ENCODE assay signal across 9 cellular contexts in genomic region chr14:42110167-42110566, GRCh38.
A peak's percentile ranks its signal among the peaks of the same experiment; 100 is the strongest.
DNase-seq lines count a peak whose midpoint lies in the region; ATAC-seq and TF ChIP-seq lines count a peak whose summit lies in the region.
"Had no signal": no experiment of that assay in that cellular context is flagged by ENCODE, and none has a peak within 500 bp of the region (broad histone marks: within the 10 kb centered on the region; RNA-seq: fewer than 3 reads in every experiment).

No MANE protein-coding gene starts in this region.

- TF ChIP-seq POLR2A in prostate gland (IDR thresholded peaks at IDR 0.05), result no peak

- H3K27me3 ChIP-seq in HL-60 (ENCODE audit: insufficient read depth, poor library complexity, severe bottlenecking) (no peaks in the 10 kb centered on the region), prostate gland (replicated peaks; ENCODE audit: insufficient read depth) (no peaks in the 10 kb centered on the region)

- H3K4me3 ChIP-seq in HL-60 (replicated peaks; ENCODE audit: insufficient read depth, low read length), result no peak overlapping the region
- no peak overlapping the region for H3K4me3 ChIP-seq in prostate gland

- H3K27ac ChIP-seq in HL-60 (replicated peaks) (no peak overlapping the region), prostate gland (no peak overlapping the region)

- CTCF ChIA-PET in activated CD8-positive, alpha-beta memory T cell treated with anti-CD3 and anti-CD28 coated beads, Interleukin-2, amount 10 ng/mL, durations not matched to agents 7 days and 5 days (lab: Charles Lee), result no interaction called here

- DNase-seq in NCI-H1105 treated with DMSO at 0.1 percent for 48 hours (lab: John Stamatoyannopoulos, UW) (peak; percentile 16), NCI-H1105 (lab: John Stamatoyannopoulos, UW) (no peak), HL-60 (ENCODE audit: low read depth in 1 of 2, low spot score in 1 of 2) (peak; percentile 2 to 9), SHP77 (lab: John Stamatoyannopoulos, UW) (peak; percentile 5 to 48), left kidney (ENCODE audit: low read depth, low spot score) (peak; percentile 4), prostate gland (ENCODE audit: low spot score) (no peak)
- no peak for DNase-seq in activated CD8-positive, alpha-beta memory T cell treated with anti-CD3 and anti-CD28 coated beads, Interleukin-2, amount 10 ng/mL, durations not matched to agents 7 days and 5 days

- intact Hi-C loops in prostate gland (cut with DNase I), result no loop called here

- H3K4me3 Mint-ChIP-seq in activated CD8-positive, alpha-beta memory T cell treated with anti-CD3 and anti-CD28 coated beads, Interleukin-2, amount 10 ng/mL, durations not matched to agents 7 days and 5 days, result no peak overlapping the region
- H3K4me3 Mint-ChIP-seq: activated naive CD8-positive, alpha-beta T cell had no signal

- no peaks in the 10 kb centered on the region for H3K9me3 ChIP-seq in prostate gland

- H3K36me3 Mint-ChIP-seq in activated CD8-positive, alpha-beta memory T cell treated with anti-CD3 and anti-CD28 coated beads, Interleukin-2, amount 10 ng/mL, durations not matched to agents 7 days and 5 days, result no peaks in the 10 kb centered on the region
- H3K36me3 Mint-ChIP-seq: activated naive CD8-positive, alpha-beta T cell had no signal

- no peak for ATAC-seq in HG03139 (IDR thresholded peaks at IDR 0.05; ENCODE audit: unreplicated experiment)
- ATAC-seq in activated CD8-positive, alpha-beta memory T cell treated with anti-CD3 and anti-CD28 coated beads, Interleukin-2, amount 10 ng/mL, durations not matched to agents 7 days and 5 days, result no peak

- H3K9me3 Mint-ChIP-seq in activated CD8-positive, alpha-beta memory T cell treated with anti-CD3 and anti-CD28 coated beads, Interleukin-2, amount 10 ng/mL, durations not matched to agents 7 days and 5 days (ENCODE audit: low read depth), result peaks cover 6% of the 10 kb centered on the region

- peak; percentile 21 for TF ChIP-seq CTCF in HL-60 (IDR thresholded peaks at IDR 0.05; ENCODE audit: insufficient read depth, low read length)
- peak in 1 of 4 experiments; percentile 17 for TF ChIP-seq CTCF in prostate gland (IDR thresholded peaks at IDR 0.05)

- no peaks in the 10 kb centered on the region for H3K27me3 Mint-ChIP-seq in activated CD8-positive, alpha-beta memory T cell treated with anti-CD3 and anti-CD28 coated beads, Interleukin-2, amount 10 ng/mL, durations not matched to agents 7 days and 5 days
- H3K27me3 Mint-ChIP-seq: activated naive CD8-positive, alpha-beta T cell had no signal

- H3K4me1 ChIP-seq in prostate gland (replicated peaks), result no peaks in the 10 kb centered on the region

- no peak overlapping the region for H3K27ac Mint-ChIP-seq in activated CD8-positive, alpha-beta memory T cell treated with anti-CD3 and anti-CD28 coated beads, Interleukin-2, amount 10 ng/mL, durations not matched to agents 7 days and 5 days
- H3K27ac Mint-ChIP-seq: activated naive CD8-positive, alpha-beta T cell had no signal

- 80% methylated on average over 1 of the region's 1 CpG for WGBS in prostate gland

- H3K36me3 ChIP-seq in prostate gland, result no peaks in the 10 kb centered on the region

- H3K4me1 Mint-ChIP-seq in activated CD8-positive, alpha-beta memory T cell treated with anti-CD3 and anti-CD28 coated beads, Interleukin-2, amount 10 ng/mL, durations not matched to agents 7 days and 5 days, result no peaks in the 10 kb centered on the region

Comparison
In these comparisons a context has a peak if more than half of its experiments do, and no peak if none do; other contexts are left out.
1. DNase-seq: peak in NCI-H1105 treated with DMSO at 0.1 percent for 48 hours (single experiment), HL-60 (2 of 2), SHP77 (2 of 2) and left kidney (single experiment); none in NCI-H1105 (single experiment), activated CD8-positive, alpha-beta memory T cell treated with anti-CD3 and anti-CD28 coated beads, Interleukin-2, amount 10 ng/mL, durations not matched to agents 7 days and 5 days (single experiment) and prostate gland (single experiment).